In the genomic region with DNA sequence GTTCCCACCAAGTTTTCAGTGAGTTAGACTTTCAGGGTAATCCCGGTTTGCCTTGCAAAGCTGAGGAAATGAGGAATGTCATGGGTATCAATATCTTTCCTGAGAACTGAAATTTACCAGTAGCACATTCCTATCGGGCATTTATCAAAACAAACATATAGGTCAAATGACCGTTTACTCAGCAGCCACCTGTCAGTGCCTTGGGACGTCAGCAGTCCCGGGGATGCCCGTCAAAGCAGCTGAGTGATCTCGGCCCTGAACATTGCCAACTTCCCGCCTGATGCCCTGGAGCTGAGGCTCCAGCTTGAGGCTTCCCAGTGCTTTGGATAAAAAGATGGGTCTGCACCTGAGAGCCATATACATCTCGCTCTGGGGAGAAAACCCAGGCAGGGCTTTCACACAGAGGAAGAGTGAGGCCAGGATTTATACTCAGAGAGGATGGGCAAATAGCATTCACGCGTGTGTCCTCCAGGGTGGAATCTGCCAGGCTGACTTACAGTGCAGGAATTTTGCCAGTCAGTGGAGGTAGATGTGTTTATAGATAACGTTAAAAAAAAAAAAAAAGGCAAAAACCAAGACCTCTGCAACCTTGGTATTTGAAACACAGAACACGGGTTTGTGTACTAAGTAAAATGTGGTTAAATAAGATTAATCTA, we compare ENCODE assay signal across 17 cellular contexts.
DNase-seq lines count a peak whose midpoint lies in the region; ATAC-seq and TF ChIP-seq lines count a peak whose summit lies in the region.
"Had no signal": no experiment of that assay in that cellular context is flagged by ENCODE, and none has a peak within 500 bp of the region (broad histone marks: within the 10 kb centered on the region; RNA-seq: fewer than 3 reads in every experiment).

No MANE protein-coding gene starts in this region.

- H3K4ac ChIP-seq in IMR-90 (ENCODE audit: low read depth, low read length) (no peak overlapping the region), mesendoderm (ENCODE audit: low read depth, low read length) (no peak overlapping the region)

- H3K36me3 ChIP-seq in BLaER1 (no peaks in the 10 kb centered on the region), IMR-90 (ENCODE audit: control insufficient read depth, insufficient read depth, low read length) (no peaks in the 10 kb centered on the region), mesendoderm (ENCODE audit: control insufficient read depth, insufficient read depth, low read length) (no peaks in the 10 kb centered on the region)
- H3K36me3 ChIP-seq: BE2C, brain microvascular endothelial cell, right lobe of liver, upper lobe of left lung had no signal

- H3K79me1 ChIP-seq in IMR-90 (ENCODE audit: low read depth in 1 of 2, low read length in 2 of 2) (no peaks in the 10 kb centered on the region), mesendoderm (ENCODE audit: low read length) (no peaks in the 10 kb centered on the region)

- H4K5ac ChIP-seq in IMR-90 (ENCODE audit: low read depth, low read length) (no peak overlapping the region), mesendoderm (ENCODE audit: low read length) (no peak overlapping the region)

- DNase-seq in IMR-90 (peak; percentile 76), T1000 (lab: John Stamatoyannopoulos, UW) (peak; percentile 25), mesendoderm (peak; percentile 12), A172 (ENCODE audit: low spot score) (no peak), cerebellum (ENCODE audit: low spot score) (no peak), iPS-NIHi11 (ENCODE audit: low spot score) (no peak)
- DNase-seq: activated B cell treated with CpG ODN at 0.5 μM for 24 hours; activated CD8-positive, alpha-beta memory T cell treated with anti-CD3 and anti-CD28 coated beads, Interleukin-2, amount 50 U/mL, for 4 hours; activated naive CD4-positive, alpha-beta T cell treated with anti-CD3 and anti-CD28 coated beads for 36 hours; BE2C; right lobe of liver; stimulated activated CD4-positive, alpha-beta T cell treated with anti-CD3 and anti-CD28 coated beads, Interleukin-4, amount 100 ng/mL, for 1 hour had no signal

- H2BK5ac ChIP-seq in IMR-90 (ENCODE audit: low read depth, low read length, poor library complexity, severe bottlenecking) (no peak overlapping the region), mesendoderm (ENCODE audit: low read length) (no peak overlapping the region)

- no peak for TF ChIP-seq CTCF in IMR-90 (conservative IDR thresholded peaks at IDR 0.05; ENCODE audit: low read depth, low read length)

- H3K23ac ChIP-seq in IMR-90 (ENCODE audit: low read depth, low read length) (no peak overlapping the region), mesendoderm (ENCODE audit: low read length) (no peak overlapping the region)

- peak overlapping the region; percentile 79 for H3K4me2 ChIP-seq in BLaER1
- H3K4me2 ChIP-seq in IMR-90 (ENCODE audit: low read depth, low read length), result no peak overlapping the region
- no peak overlapping the region for H3K4me2 ChIP-seq in mesendoderm (ENCODE audit: low read length)

- H4K8ac ChIP-seq in IMR-90 (ENCODE audit: low read depth in 2 of 2, low read length in 2 of 2) (no peak overlapping the region), mesendoderm (ENCODE audit: low read depth, low read length) (no peak overlapping the region)

- no peaks in the 10 kb centered on the region for H3K27me3 ChIP-seq in BLaER1
- H3K27me3 ChIP-seq in IMR-90 (ENCODE audit: control insufficient read depth, insufficient read depth, low read length), result no peaks in the 10 kb centered on the region
- H3K27me3 ChIP-seq in mesendoderm (ENCODE audit: insufficient read depth, low read length, poor library complexity), result no peaks in the 10 kb centered on the region
- H3K27me3 ChIP-seq: BE2C, brain microvascular endothelial cell, right lobe of liver, upper lobe of left lung had no signal

- in situ Hi-C loops in IMR-90 (cut with MboI; ENCODE audit: low sequenced_read_pairs), result no loop called here

- H3K18ac ChIP-seq in IMR-90 (ENCODE audit: low read depth, low read length) (no peak overlapping the region), mesendoderm (ENCODE audit: low read length) (no peak overlapping the region)

- no peak for ATAC-seq in IMR-90 (ENCODE audit: low read depth)
- no peak for ATAC-seq in HG03354 (IDR thresholded peaks at IDR 0.05; ENCODE audit: poor library complexity, severe bottlenecking, unreplicated experiment)
- ATAC-seq: K562, right lobe of liver had no signal

- H2AFZ ChIP-seq in IMR-90 (replicated peaks; ENCODE audit: low read length, poor library complexity), result peak overlapping the region; percentile 2

- no peak overlapping the region for H4K91ac ChIP-seq in IMR-90 (ENCODE audit: insufficient read depth, low read depth, low read length)

- TF ChIP-seq RAD21 in IMR-90 (IDR thresholded peaks at IDR 0.05; ENCODE audit: low read length), result no peak

- H2AK5ac ChIP-seq in IMR-90 (ENCODE audit: low read depth, low read length), result no peak overlapping the region
- H2AK5ac ChIP-seq in mesendoderm (ENCODE audit: low read length), result no peak overlapping the region

- H2BK120ac ChIP-seq in IMR-90 (ENCODE audit: low read depth, low read length), result no peak overlapping the region
- H2BK120ac ChIP-seq in mesendoderm (ENCODE audit: low read depth, low read length), result no peak overlapping the region

- H3K79me2 ChIP-seq in mesendoderm (ENCODE audit: control insufficient read depth, insufficient read depth, low read length), result no peaks in the 10 kb centered on the region

- POLR2A ChIA-PET in IMR-90 (lab: Charles Lee; ENCODE audit: unreplicated experiment), result no interaction called here

- H2AK9ac ChIP-seq in IMR-90 (replicated peaks; ENCODE audit: low read depth, low read length, poor library complexity), result no peak overlapping the region

- no TSS peak for BruUV-seq in IMR-90 (replicated peaks; lab: Mats Ljungman, UMichigan)

- H2BK20ac ChIP-seq in IMR-90 (ENCODE audit: low read depth, low read length), result no peak overlapping the region

- H3K9me1 ChIP-seq in IMR-90 (ENCODE audit: insufficient read depth, low read length), result peaks cover 11% of the 10 kb centered on the region; the same call in 1 of the 2 replicates

- H3K14ac ChIP-seq in IMR-90 (replicated peaks; ENCODE audit: low read depth, low read length), result no peak overlapping the region

- no peak overlapping the region for H3K56ac ChIP-seq in IMR-90 (ENCODE audit: extremely low read depth, insufficient read depth, low read length)
- H3K56ac ChIP-seq in mesendoderm (ENCODE audit: low read length), result no peak overlapping the region

- peaks cover 58% of the 10 kb centered on the region for H3K4me1 ChIP-seq in BLaER1
- peaks cover 19% of the 10 kb centered on the region for H3K4me1 ChIP-seq in IMR-90 (ENCODE audit: control insufficient read depth, insufficient read depth, low read length)
- H3K4me1 ChIP-seq in mesendoderm (ENCODE audit: control insufficient read depth, low read depth, low read length), result no peaks in the 10 kb centered on the region

- H3K9me3 ChIP-seq in BLaER1 (no peaks in the 10 kb centered on the region), IMR-90 (ENCODE audit: control insufficient read depth, insufficient read depth, low read length) (no peaks in the 10 kb centered on the region)
- H3K9me3 ChIP-seq: BE2C, right lobe of liver, upper lobe of left lung had no signal

- H3K9ac ChIP-seq in BLaER1 (peak overlapping the region; percentile 53), IMR-90 (ENCODE audit: low read depth, low read length) (no peak overlapping the region), mesendoderm (ENCODE audit: low read length) (no peak overlapping the region)

- WGBS in IMR-90 (ENCODE audit: extremely low coverage in 2 of 2, insufficient read length in 1 of 2), 2 experiments, result 71% methylated on average over 4 of the region's 13 CpGs; no CpG with 5 or more reads in 1 of the 2 experiments
- no CpG with 5 or more reads among the region's 13 CpGs for WGBS in mesendoderm (ENCODE audit: extremely low coverage, insufficient coverage, low lambda C conversion rate)

- H3K4me3 ChIP-seq in BLaER1 (peak overlapping the region; percentile 46), IMR-90 (ENCODE audit: insufficient read depth, low read depth, low read length) (no peak overlapping the region), mesendoderm (ENCODE audit: low read length) (no peak overlapping the region)
- H3K4me3 ChIP-seq: K562, right lobe of liver, upper lobe of left lung had no signal

- no peak overlapping the region for H2BK15ac ChIP-seq in IMR-90 (ENCODE audit: low read depth, low read length)
- no peak overlapping the region for H2BK15ac ChIP-seq in mesendoderm (replicated peaks; ENCODE audit: low read depth)

- H4K20me1 ChIP-seq in BLaER1 (no peaks in the 10 kb centered on the region), IMR-90 (ENCODE audit: insufficient read depth, low read length) (no peaks in the 10 kb centered on the region)

- dilution Hi-C loops in IMR-90 (cut with HindIII; ENCODE audit: low sequenced_read_pairs, unreplicated experiment), result no loop called here

- TF ChIP-seq POLR2A in IMR-90 (IDR thresholded peaks at IDR 0.05; ENCODE audit: low read depth, low read length), result no peak

- CTCF ChIA-PET in IMR-90 (lab: Yijun Ruan, JAX), result interaction anchor here (0.9 kb wide), 1 partner anchor 16 kb away, joined by 3 read pairs; no protein-coding TSS in a partner anchor

- H3K27ac ChIP-seq in BLaER1 (peak overlapping the region; percentile 75), IMR-90 (ENCODE audit: insufficient read depth, low read length) (no peak overlapping the region), mesendoderm (ENCODE audit: low read depth, low read length) (no peak overlapping the region)
- H3K27ac ChIP-seq: brain microvascular endothelial cell, right lobe of liver, upper lobe of left lung had no signal

- intact Hi-C loops in IMR-90 (cut with micrococcal nuclease), result no loop called here

TF ChIP-seq in IMR-90, 13 proteins besides CTCF, POLR2A, EP300 and RAD21 (continues in another document):
- TF ChIP-seq RFX5 (IDR thresholded peaks at IDR 0.05; ENCODE audit: low read depth, low read length) (no peak), ELK1 (IDR thresholded peaks at IDR 0.05; ENCODE audit: borderline replicate concordance, low read depth, low read length) (no peak), MAZ (IDR thresholded peaks at IDR 0.05; ENCODE audit: borderline replicate concordance, low read depth, low read length) (no peak), CHD1 (IDR thresholded peaks at IDR 0.05; ENCODE audit: low read depth, low read length) (no peak)

Comparison
In these comparisons a context has a peak if more than half of its experiments do, and no peak if none do; other contexts are left out.
1. DNase-seq: peak in IMR-90 (single experiment), T1000 (single experiment) and mesendoderm (single experiment); none in A172 (single experiment), cerebellum (single experiment) and iPS-NIHi11 (single experiment).